Comparison of ENCODE assay signal across 8 cellular contexts in genomic region chr3:62318752-62319569, GRCh38. TPM values are rescaled to one million over a fixed set of nuclear protein-coding genes. Genes with fewer than 3 reads are reported as not detected.
A peak's percentile ranks its signal among the peaks of the same experiment; 100 is the strongest.
DNase-seq lines count a peak whose midpoint lies in the region; ATAC-seq and TF ChIP-seq lines count a peak whose summit lies in the region.

No MANE protein-coding gene starts in this region.

- DNase-seq in NCI-H2227 treated with DMSO at 0.1 percent for 48 hours (lab: John Stamatoyannopoulos, UW) (peak; percentile 90), lower lobe of right lung (peak; percentile 91)
- DNase-seq in activated CD8-positive, alpha-beta memory T cell treated with anti-CD3 and anti-CD28 coated beads for 1 hour (ENCODE audit: extremely low read depth in 1 of 2, low read depth in 1 of 2) = peak; percentile 6 to 56
- DNase-seq in effector CD8-positive, alpha-beta T cell (lab: John Stamatoyannopoulos, UW) = peak; percentile 3
- DNase-seq in stimulated activated CD4-positive, alpha-beta T cell treated with anti-CD3 and anti-CD28 coated beads, Interleukin-4, amount 100 ng/mL, for 48 hours (ENCODE audit: low read depth in 2 of 2) = peak; percentile 50 to 72

- peak overlapping the region; percentile 66 for H3K4me3 ChIP-seq in lower lobe of right lung

- intact Hi-C loops in lower lobe of right lung (cut with DNase I) = no loop called here

- no peaks in the 10 kb centered on the region for H3K27me3 ChIP-seq in lower lobe of right lung (ENCODE audit: low read depth)

- H3K27ac ChIP-seq in lower lobe of right lung = peak overlapping the region; percentile 69

- TF ChIP-seq CTCF in lower lobe of right lung (IDR thresholded peaks at IDR 0.05) = no peak

- H3K9me3 ChIP-seq in lower lobe of right lung = no peaks in the 10 kb centered on the region

- H3K36me3 ChIP-seq in lower lobe of right lung = no peaks in the 10 kb centered on the region

- ATAC-seq in GM18499 (IDR thresholded peaks at IDR 0.05; ENCODE audit: insufficient read depth, unreplicated experiment) (peak; percentile 95), HG02943 (IDR thresholded peaks at IDR 0.05; ENCODE audit: low read depth, unreplicated experiment) (peak; percentile 97), lower lobe of right lung (peak; percentile 99 to 100), HG02610 (IDR thresholded peaks at IDR 0.05; ENCODE audit: unreplicated experiment) (no peak)

- H3K4me1 ChIP-seq in lower lobe of right lung = peaks cover 17% of the 10 kb centered on the region

RNA-seq across cellular contexts. Expression of gene FEZF2, which starts 54.4 kb away (rescaled TPM):
- not detected for total RNA-seq in lower lobe of right lung

Comparison
In these comparisons a context has a peak if more than half of its experiments do, and no peak if none do; other contexts are left out.
1. DNase-seq: peak in every context shown above with its lines; median percentile 91 in lower lobe of right lung; 90 in NCI-H2227 treated with DMSO at 0.1 percent for 48 hours; 61 in stimulated activated CD4-positive, alpha-beta T cell treated with anti-CD3 and anti-CD28 coated beads, Interleukin-4, amount 100 ng/mL, for 48 hours; 31 in activated CD8-positive, alpha-beta memory T cell treated with anti-CD3 and anti-CD28 coated beads for 1 hour; 3 in effector CD8-positive, alpha-beta T cell.